Comparison of ENCODE assay signal across 13 cellular contexts in the genomic region with DNA sequence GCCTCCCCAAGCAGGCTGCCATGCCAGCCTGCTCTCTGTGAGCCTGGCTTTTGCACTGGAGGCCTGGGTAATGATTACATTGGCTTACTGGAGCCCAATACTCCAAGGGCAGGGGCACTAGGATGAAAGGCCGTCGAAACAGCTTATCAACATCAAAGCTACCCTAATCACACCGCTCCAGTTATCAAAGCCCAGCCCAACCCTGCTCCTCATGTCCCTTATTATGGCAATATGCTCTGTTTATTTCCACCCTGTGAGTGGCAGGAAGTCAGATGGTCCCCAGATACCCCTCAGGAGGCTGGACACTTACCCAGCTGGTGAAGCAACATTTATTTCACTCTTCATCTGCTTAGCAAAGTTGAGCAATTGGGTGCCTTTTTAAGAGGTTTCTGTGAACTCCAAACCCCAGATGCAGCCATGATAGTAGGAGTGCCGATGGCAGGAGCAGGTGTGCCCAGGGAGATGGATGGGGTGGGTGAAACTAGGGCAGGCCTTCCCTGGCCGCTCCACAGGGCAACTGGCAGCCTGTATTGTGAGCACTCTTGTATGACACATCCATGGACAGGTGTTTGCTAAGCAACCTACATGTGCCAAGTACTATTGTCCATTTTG.
DNase-seq lines count a peak whose midpoint lies in the region; ATAC-seq and TF ChIP-seq lines count a peak whose summit lies in the region.
"Had no signal": no experiment of that assay in that cellular context is flagged by ENCODE, and none has a peak within 500 bp of the region (broad histone marks: within the 10 kb centered on the region; RNA-seq: fewer than 3 reads in every experiment).

No MANE protein-coding gene starts in this region.

- ATAC-seq in natural killer cell (peak in 2 of 3 donors; percentile 18 to 28), GM19397 (IDR thresholded peaks at IDR 0.05; ENCODE audit: unreplicated experiment) (no peak), HG02884 (IDR thresholded peaks at IDR 0.05; ENCODE audit: unreplicated experiment) (no peak)
- ATAC-seq: GM12878 had no signal

- H3K27me3 Mint-ChIP-seq in endodermal cell (ENCODE audit: insufficient read depth): peaks cover 35% of the 10 kb centered on the region
- H3K27me3 Mint-ChIP-seq in natural killer cell (ENCODE audit: low read depth in 2 of 2): peaks cover 0 to 4% of the 10 kb centered on the region in 2 donors
- H3K27me3 Mint-ChIP-seq in CD8-positive, alpha-beta memory T cell: peaks cover 1 to 6% of the 10 kb centered on the region in 2 donors
- H3K27me3 Mint-ChIP-seq: type B pancreatic cell had no signal

- peak; percentile 70 for DNase-seq in NB4 (ENCODE audit: low read depth)
- DNase-seq in endodermal cell: peak; percentile 37
- DNase-seq in natural killer cell: no peak
- DNase-seq in CD8-positive, alpha-beta memory T cell: no peak
- DNase-seq in NCI-H82 treated with DMSO at 0.1 percent for 48 hours (lab: John Stamatoyannopoulos, UW; ENCODE audit: unreplicated experiment): no peak
- DNase-seq: activated CD8-positive, alpha-beta memory T cell treated with anti-CD3 and anti-CD28 coated beads for 24 hours; activated effector memory CD4-positive, alpha-beta T cell treated with Interleukin-2 at 50 U/mL for 16 hours had no signal

- H3K36me3 Mint-ChIP-seq in endodermal cell (ENCODE audit: low read depth) (no peaks in the 10 kb centered on the region), natural killer cell (no peaks in the 10 kb centered on the region)
- no peaks in the 10 kb centered on the region for H3K36me3 Mint-ChIP-seq in CD8-positive, alpha-beta memory T cell
- H3K36me3 Mint-ChIP-seq: type B pancreatic cell had no signal

- no peaks in the 10 kb centered on the region for H3K36me3 ChIP-seq in BLaER1 treated with 17β-estradiol and CSF1 and Interleukin-3, amounts not matched to agents 10 nM and 100 nM
- no peaks in the 10 kb centered on the region for H3K36me3 ChIP-seq in endodermal cell (ENCODE audit: control insufficient read depth, insufficient read depth, low read length)
- H3K36me3 ChIP-seq in CD8-positive, alpha-beta memory T cell (ENCODE audit: insufficient read depth, low read length): no peaks in the 10 kb centered on the region

- peak overlapping the region in 9 of 11 experiments; percentile 37 to 66 (median 59); a peak in 17 of 22 replicates for H3K4me2 ChIP-seq in BLaER1 treated with 17β-estradiol and CSF1 and Interleukin-3, amounts not matched to agents 10 nM and 100 nM

- no peak overlapping the region for H3K4me3 ChIP-seq in BLaER1 treated with 17β-estradiol and CSF1 and Interleukin-3, amounts not matched to agents 10 nM and 100 nM
- H3K4me3 ChIP-seq in NB4 (ENCODE audit: low read depth, low read length) (no peak overlapping the region), endodermal cell (ENCODE audit: low read length) (no peak overlapping the region)
- no peak overlapping the region for H3K4me3 ChIP-seq in CD8-positive, alpha-beta memory T cell (ENCODE audit: low read length)
- H3K4me3 ChIP-seq: GM12878 had no signal

- peak overlapping the region in 3 of 11 experiments; percentile 30 to 51 (median 50); a peak in 4 of 22 replicates for H3K27ac ChIP-seq in BLaER1 treated with 17β-estradiol and CSF1 and Interleukin-3, amounts not matched to agents 10 nM and 100 nM
- H3K27ac ChIP-seq in endodermal cell (ENCODE audit: low read depth, low read length): no peak overlapping the region
- no peak overlapping the region for H3K27ac ChIP-seq in CD8-positive, alpha-beta memory T cell (ENCODE audit: low read depth, low read length)

- TF ChIP-seq CTCF in NB4 (IDR thresholded peaks at IDR 0.05; ENCODE audit: low read depth, low read length) (no peak), endodermal cell (conservative IDR thresholded peaks at IDR 0.05) (no peak), natural killer cell (IDR thresholded peaks at IDR 0.05) (no peak)

- H3K27me3 ChIP-seq in BLaER1 treated with 17β-estradiol and CSF1 and Interleukin-3, amounts not matched to agents 10 nM and 100 nM: no peaks in the 10 kb centered on the region
- peaks cover 6% of the 10 kb centered on the region for H3K27me3 ChIP-seq in endodermal cell (ENCODE audit: control insufficient read depth, insufficient read depth, low read length, poor library complexity, severe bottlenecking)
- H3K27me3 ChIP-seq in CD8-positive, alpha-beta memory T cell (ENCODE audit: insufficient read depth, low read length, poor library complexity, severe bottlenecking): no peaks in the 10 kb centered on the region

- H3K4me3 Mint-ChIP-seq in endodermal cell (no peak overlapping the region), natural killer cell (no peak overlapping the region)
- H3K4me3 Mint-ChIP-seq in CD8-positive, alpha-beta memory T cell: no peak overlapping the region
- H3K4me3 Mint-ChIP-seq: type B pancreatic cell had no signal

- 69 to 70% methylated on average over 5 of the region's 5 CpGs for WGBS in endodermal cell (ENCODE audit: insufficient coverage in 1 of 2, insufficient read length in 1 of 2), 2 experiments

- CTCF ChIA-PET in CD8-positive, alpha-beta memory T cell (lab: Charles Lee): no interaction called here

- H3K4me1 Mint-ChIP-seq in endodermal cell (peaks cover 7% of the 10 kb centered on the region), natural killer cell (peaks cover 6 to 14% of the 10 kb centered on the region in 2 donors)
- H3K4me1 Mint-ChIP-seq in CD8-positive, alpha-beta memory T cell: no peaks in the 10 kb centered on the region

- H3K4me1 ChIP-seq in BLaER1 treated with 17β-estradiol and CSF1 and Interleukin-3, amounts not matched to agents 10 nM and 100 nM: peaks cover 0 to 16% (median 12%) of the 10 kb centered on the region in 10 experiments; a peak in 16 of 20 replicates
- no peaks in the 10 kb centered on the region for H3K4me1 ChIP-seq in endodermal cell (ENCODE audit: control insufficient read depth, insufficient read depth, low read length)
- no peaks in the 10 kb centered on the region for H3K4me1 ChIP-seq in CD8-positive, alpha-beta memory T cell (ENCODE audit: insufficient read depth, low read length)

- no peaks in the 10 kb centered on the region for H3K9me3 ChIP-seq in BLaER1 treated with 17β-estradiol and CSF1 and Interleukin-3, amounts not matched to agents 10 nM and 100 nM (replicated peaks in 1 of 11)
- H3K9me3 ChIP-seq in endodermal cell (ENCODE audit: control insufficient read depth, low read length): no peaks in the 10 kb centered on the region
- no peaks in the 10 kb centered on the region for H3K9me3 ChIP-seq in CD8-positive, alpha-beta memory T cell (ENCODE audit: low read length)

- H3K27ac Mint-ChIP-seq in endodermal cell: no peak overlapping the region
- no peak overlapping the region for H3K27ac Mint-ChIP-seq in natural killer cell
- H3K27ac Mint-ChIP-seq in CD8-positive, alpha-beta memory T cell: no peak overlapping the region
- H3K27ac Mint-ChIP-seq: progenitor cell of endocrine pancreas, type B pancreatic cell had no signal

- intact Hi-C loops in natural killer cell (cut with micrococcal nuclease): no loop called here

- H4K20me1 ChIP-seq in BLaER1 treated with 17β-estradiol and CSF1 and Interleukin-3, amounts not matched to agents 10 nM and 100 nM: no peaks in the 10 kb centered on the region

- no peaks in the 10 kb centered on the region for H3K9me3 Mint-ChIP-seq in endodermal cell
- H3K9me3 Mint-ChIP-seq in natural killer cell: no peaks in the 10 kb centered on the region
- no peaks in the 10 kb centered on the region for H3K9me3 Mint-ChIP-seq in CD8-positive, alpha-beta memory T cell
- H3K9me3 Mint-ChIP-seq: type B pancreatic cell had no signal

- H3K9ac ChIP-seq in BLaER1 treated with 17β-estradiol and CSF1 and Interleukin-3, amounts not matched to agents 10 nM and 100 nM: no peak overlapping the region
- no peak overlapping the region for H3K9ac ChIP-seq in endodermal cell (ENCODE audit: extremely low read depth, low read length, poor library complexity, severe bottlenecking)

- POLR2A ChIA-PET in CD8-positive, alpha-beta memory T cell (lab: Charles Lee): no interaction called here

- TF ChIP-seq POLR2A in NB4 (IDR thresholded peaks at IDR 0.05; ENCODE audit: extremely low read depth, insufficient read length): no peak

Comparison
In these comparisons a context has a peak if more than half of its experiments do, and no peak if none do; other contexts are left out.
1. DNase-seq: peak in NB4 (single experiment) and endodermal cell (single experiment); none in natural killer cell (single experiment), CD8-positive, alpha-beta memory T cell (0 of 5) and NCI-H82 treated with DMSO at 0.1 percent for 48 hours (single experiment).
2. ATAC-seq: peak in natural killer cell (2 of 3); none in GM19397 (single experiment) and HG02884 (single experiment).